8 cellular contexts compared by ENCODE assay signal in genomic region chr14:50062438-50063039, GRCh38. TPM values are rescaled to one million over a fixed set of nuclear protein-coding genes. Genes with fewer than 3 reads are reported as not detected.
DNase-seq lines count a peak whose midpoint lies in the region; ATAC-seq, FAIRE-seq and TF ChIP-seq lines count a peak whose summit lies in the region.

No MANE protein-coding gene starts in this region.

- H3K27me3 ChIP-seq in small intestine (ENCODE audit: control insufficient read depth in 2 of 2, insufficient read depth in 2 of 2, low read length in 2 of 2), result no peaks in the 10 kb centered on the region

- TF ChIP-seq RAD21 in A549 (conservative IDR thresholded peaks at IDR 0.05 in 1 of 2, IDR thresholded peaks at IDR 0.05 in 1 of 2), result peak; percentile 33 to 55; a peak in 4 of 5 replicates

- H3K9me3 ChIP-seq in A549 (no peaks in the 10 kb centered on the region), small intestine (ENCODE audit: control insufficient read depth, low read depth) (no peaks in the 10 kb centered on the region)

- TF ChIP-seq CTCF in A549 (IDR thresholded peaks at IDR 0.05) (peak; percentile 24; the same call in 2 of the 3 replicates), fibroblast of mammary gland (conservative IDR thresholded peaks at IDR 0.05; ENCODE audit: control insufficient read depth, insufficient read depth, low read depth, low read length) (no peak)

- H3K36me3 ChIP-seq in small intestine (ENCODE audit: control insufficient read depth in 2 of 2, insufficient read depth in 2 of 2, low read length in 2 of 2), result no peaks in the 10 kb centered on the region

- peak; percentile 13 to 45; a peak in 2 of 6 replicates for ATAC-seq in A549

- H3K4me1 ChIP-seq in A549 (peaks cover 43% of the 10 kb centered on the region), small intestine (ENCODE audit: control insufficient read depth in 2 of 2, insufficient read depth in 1 of 2, low read depth in 1 of 2, low read length in 1 of 2) (peaks cover 15% of the 10 kb centered on the region in 2 donors)

- FAIRE-seq in A549 (lab: Jason Lieb, UNC) (no peak), GM19239 (lab: Jason Lieb, UNC) (peak; percentile 89), small intestine (lab: Jason Lieb, UNC) (no peak)

- TF ChIP-seq EP300 in A549 (IDR thresholded peaks at IDR 0.05), result no peak

- DNase-seq in A549 (ENCODE audit: low read depth in 1 of 2, low spot score in 1 of 2) (peak; percentile 63 to 72), GM19239 (ENCODE audit: insufficient read length, low spot score) (no peak), NCI-H460 (ENCODE audit: extremely low read depth, low read depth) (peak; percentile 23), fibroblast of mammary gland (ENCODE audit: low read depth) (peak; percentile 74), small intestine (peak; percentile 87), hypothalamus (lab: John Stamatoyannopoulos, UW) (no peak), RKO (ENCODE audit: low spot score) (no peak)
- peak; percentile 74 for DNase-seq in activated CD8-positive, alpha-beta memory T cell treated with anti-CD3 and anti-CD28 coated beads, Interleukin-2, amount 50 U/mL, for 48 hours

- CTCF ChIA-PET in A549 (lab: Yijun Ruan, JAX), result interaction anchor here (0.9 to 4.3 kb wide), 11 partner anchors 9 to 209 kb away, joined by 3 to 29 read pairs (median 5); no protein-coding TSS in a partner anchor

- no peak for TF ChIP-seq POLR2A in A549 (IDR thresholded peaks at IDR 0.05; ENCODE audit: low read length)

- H3K27ac ChIP-seq in A549 (peak overlapping the region; percentile 90 to 95), small intestine (ENCODE audit: low read depth in 1 of 2, low read length in 1 of 2) (peak overlapping the region; percentile 90 to 92)

- POLR2A ChIA-PET in A549 (lab: Yijun Ruan, JAX), result interaction anchor here (1.0 to 2.3 kb wide), 3 partner anchors 23 to 200 kb away, joined by 3 to 12 read pairs (median 4); partner anchors contain the start of gene ARF6

- no peak overlapping the region for H3K4me3 ChIP-seq in A549
- no peak overlapping the region for H3K4me3 ChIP-seq in fibroblast of mammary gland (ENCODE audit: control insufficient read depth, low read depth, low read length)
- no peak overlapping the region for H3K4me3 ChIP-seq in small intestine (ENCODE audit: low read depth in 1 of 2, low read length in 2 of 2)

- peak overlapping the region; percentile 56 for H3K4me2 ChIP-seq in A549

- 78% methylated on average over 7 of the region's 7 CpGs for WGBS in A549 (ENCODE audit: missing lambda C conversion rate)
- 13 to 42% (median 17%) methylated on average over 7 of the region's 7 CpGs for WGBS in small intestine, 3 donors

TF ChIP-seq in A549, 52 proteins besides CTCF, POLR2A, EP300 and RAD21:
- TF ChIP-seq CHD2 (IDR thresholded peaks at IDR 0.05; ENCODE audit: low read length, partially characterized antibody), result peak; percentile 42
- TF ChIP-seq MAX (IDR thresholded peaks at IDR 0.05), result 0 out of 2 replicates have a peak, but pooled peaks have one; percentile 35
- no peak for TF ChIP-seq BHLHE40 (IDR thresholded peaks at IDR 0.05; ENCODE audit: low read depth, low read length)
- TF ChIP-seq FOSL2 (IDR thresholded peaks at IDR 0.05), result 0 out of 2 replicates have a peak, but pooled peaks have one; percentile 37
- peak; percentile 70 for TF ChIP-seq FOSL2 (CRISPR knock-in tag; IDR thresholded peaks at IDR 0.05)
- no peak for TF ChIP-seq PBX3 (IDR thresholded peaks at IDR 0.05)

RNA-seq across cellular contexts. Expression of gene VCPKMT, which starts 53.8 kb away (rescaled TPM):
- 9.8 and 12.2 TPM in 2 replicates for polyA plus RNA-seq in A549 (2011; rRNA removed)
- 4.8 and 5.2 TPM in 2 replicates for polyA plus RNA-seq in A549 (2012; cell fraction: cytosol; rRNA removed)
- polyA plus RNA-seq in A549 (2012; cell fraction: nucleus; rRNA removed), result 7.3 and 7.8 TPM in 2 replicates
- 7.8 to 8.0 TPM (median 8.0 TPM) in 3 replicates for polyA plus RNA-seq in A549 (2017; fragmentation: RNase III; extraction: RNeasy Plus Mini Kit Qiagen cat#74134 plus additional on column Dnase treatment)
- polyA minus RNA-seq in A549 (2011; rRNA and poly(A)+ RNA removed), result 1.6 and 3.8 TPM in 2 replicates
- 11.7 and 11.9 TPM in 2 replicates for total RNA-seq in NCI-H460 (2014; rRNA removed; shearing (Covaris generic))
- polyA plus RNA-seq in NCI-H460 (2014; cell fraction: nucleus; rRNA removed), result 12.7 and 24.0 TPM in 2 replicates
- 10 to 100 TPM in 2 of 3 donors, 1 to 10 TPM in 1; 7.6 to 21.2 (median 13.2) TPM for polyA plus RNA-seq in small intestine

Comparison
In these comparisons a context has a peak if more than half of its experiments do, and no peak if none do; other contexts are left out.
1. DNase-seq: peak in A549 (2 of 2), NCI-H460 (single experiment), activated CD8-positive, alpha-beta memory T cell treated with anti-CD3 and anti-CD28 coated beads, Interleukin-2, amount 50 U/mL, for 48 hours (single experiment), fibroblast of mammary gland (single experiment) and small intestine (single experiment); none in GM19239 (single experiment), hypothalamus (0 of 51) and RKO (single experiment).